Comparison of ENCODE assay signal across 17 cellular contexts in the genomic region with DNA sequence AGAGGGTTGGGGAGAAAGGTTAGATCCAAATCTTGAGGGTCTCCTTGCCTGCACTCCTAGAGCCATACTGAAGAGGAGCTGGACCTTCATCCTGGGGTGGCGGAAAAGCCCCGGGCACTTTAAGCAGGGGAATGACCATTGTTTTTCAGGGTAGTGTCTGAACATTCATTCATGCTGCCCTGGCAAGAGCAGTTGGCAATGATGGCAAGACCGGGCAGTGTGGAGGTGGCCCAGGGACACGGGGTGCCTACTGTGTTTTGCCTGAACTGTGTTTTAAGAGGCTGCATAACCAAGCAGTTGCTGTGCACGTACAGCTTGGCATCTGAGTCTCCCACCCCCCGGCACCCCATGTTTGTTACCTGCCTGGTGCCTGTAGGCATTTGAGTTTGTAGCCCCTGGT. TPM values are rescaled to one million over a fixed set of nuclear protein-coding genes. Genes with fewer than 3 reads are reported as not detected.
DNase-seq lines count a peak whose midpoint lies in the region; ATAC-seq and TF ChIP-seq lines count a peak whose summit lies in the region.
"Had no signal": no experiment of that assay in that cellular context is flagged by ENCODE, and none has a peak within 500 bp of the region (broad histone marks: within the 10 kb centered on the region; RNA-seq: fewer than 3 reads in every experiment).

No MANE protein-coding gene starts in this region.

- H3K27ac Mint-ChIP-seq in MCF 10A (ENCODE audit: low read depth, unreplicated experiment): no peak overlapping the region
- H3K27ac Mint-ChIP-seq: activated naive CD8-positive, alpha-beta T cell had no signal

- peaks cover 63% of the 10 kb centered on the region for H3K36me3 Mint-ChIP-seq in MCF 10A (ENCODE audit: insufficient read depth, unreplicated experiment)

- H3K4me3 Mint-ChIP-seq in MCF 10A (ENCODE audit: unreplicated experiment): no peak overlapping the region
- H3K4me3 Mint-ChIP-seq: activated CD4-positive, alpha-beta T cell treated with anti-CD3 and anti-CD28 coated beads, Interleukin-2, amount 10 ng/mL, durations not matched to agents 24 days and 14 days; activated naive CD8-positive, alpha-beta T cell had no signal

- DNase-seq in breast epithelium (ENCODE audit: low spot score in 2 of 2) (no peak), MCF 10A (ENCODE audit: unreplicated experiment) (no peak), left cardiac atrium (peak; percentile 11), psoas muscle (no peak), OCI-LY7 (ENCODE audit: low spot score) (no peak), SK-N-DZ (ENCODE audit: low spot score) (no peak), COR-L47 (lab: John Stamatoyannopoulos, UW) (no peak)
- DNase-seq: activated CD4-positive, alpha-beta T cell treated with anti-CD3 and anti-CD28 coated beads, Interleukin-2, amount 10 ng/mL, durations not matched to agents 24 days and 14 days; effector CD8-positive, alpha-beta T cell; KG1; NCI-H1092 treated with DMSO at 0.1 percent for 48 hours; NCI-H69; T1000 had no signal

- H3K9me2 ChIP-seq in OCI-LY7 (ENCODE audit: insufficient read depth, low read length): no peaks in the 10 kb centered on the region

- no peaks in the 10 kb centered on the region for H3K9me3 Mint-ChIP-seq in MCF 10A (ENCODE audit: unreplicated experiment)
- H3K9me3 Mint-ChIP-seq: activated CD4-positive, alpha-beta T cell treated with anti-CD3 and anti-CD28 coated beads, Interleukin-2, amount 10 ng/mL, durations not matched to agents 24 days and 14 days had no signal

- H3K27me3 ChIP-seq in breast epithelium (no peaks in the 10 kb centered on the region), psoas muscle (ENCODE audit: insufficient read depth in 3 of 3, low read length in 2 of 3) (no peaks in the 10 kb centered on the region)

- H3K27ac ChIP-seq in breast epithelium (peak overlapping the region; percentile 23 to 29), psoas muscle (peak overlapping the region; percentile 95), OCI-LY7 (ENCODE audit: low read depth, low read length, poor library complexity, severe bottlenecking) (no peak overlapping the region)
- H3K27ac ChIP-seq: C4-2B, SK-N-MC had no signal

- no peak for ATAC-seq in left cardiac atrium
- peak in 1 of 4 donors; percentile 10 for ATAC-seq in psoas muscle
- no peak for ATAC-seq in HG02588 (IDR thresholded peaks at IDR 0.05; ENCODE audit: unreplicated experiment)

- POLR2A ChIA-PET in MCF 10A (lab: Yijun Ruan, JAX): interaction anchor here (14.2 kb wide), 1 partner anchor 9 kb away, joined by 237 read pairs; a partner anchor contains a TSS
- POLR2A ChIA-PET in OCI-LY7 (lab: Charles Lee): interaction anchor here (0.6 to 1.1 kb wide), 4 partner anchors 12 to 76 kb away, joined by 3 to 8 read pairs (median 3); no protein-coding TSS in a partner anchor

- no peak for TF ChIP-seq POLR2A in breast epithelium (IDR thresholded peaks at IDR 0.05)

- no TSS peak for BruUV-seq in MCF 10A (replicated peaks; lab: Mats Ljungman, UMichigan)
- BruUV-seq in OCI-LY7 (replicated peaks; lab: Mats Ljungman, UMichigan): no TSS peak

- intact Hi-C loops in breast epithelium (cut with DNase I; ENCODE audit: low total_unique reads) (no loop called here), MCF 10A (cut with micrococcal nuclease) (no loop called here), left cardiac atrium (cut with DNase I) (no loop called here), psoas muscle (cut with DNase I) (no loop called here), OCI-LY7 (cut with micrococcal nuclease; ENCODE audit: unreplicated experiment) (no loop called here)

- CTCF ChIA-PET in MCF 10A (lab: Yijun Ruan, JAX) (interaction anchor here (0.5 kb wide), 1 partner anchor 186 kb away, joined by 4 read pairs; a partner anchor contains a TSS), OCI-LY7 (lab: Charles Lee; ENCODE audit: unreplicated experiment) (no interaction called here)

- no peaks in the 10 kb centered on the region; the same call in 1 of the 2 replicates for H4K20me1 ChIP-seq in OCI-LY7 (ENCODE audit: insufficient read depth, low read length)

- WGBS in psoas muscle, 3 donors: 37 to 43% (median 38%) methylated on average over 6 of the region's 6 CpGs

- peaks cover 53% of the 10 kb centered on the region; the same call in 1 of the 2 replicates for H3K79me2 ChIP-seq in OCI-LY7 (ENCODE audit: insufficient read depth, low read depth, low read length)

- H3K36me3 ChIP-seq in breast epithelium (no peaks in the 10 kb centered on the region), psoas muscle (ENCODE audit: insufficient read depth in 1 of 2, low read depth in 1 of 2) (peaks cover 0 to 18% of the 10 kb centered on the region in 2 donors), OCI-LY7 (ENCODE audit: insufficient read depth, low read length) (peaks cover 95% of the 10 kb centered on the region)

- no peak overlapping the region for H3K4me3 ChIP-seq in breast epithelium
- no peak overlapping the region for H3K4me3 ChIP-seq in psoas muscle
- no peak overlapping the region for H3K4me3 ChIP-seq in OCI-LY7 (ENCODE audit: low read depth, low read length, poor library complexity, severe bottlenecking)
- H3K4me3 ChIP-seq: SK-N-MC had no signal

- H3K4me1 Mint-ChIP-seq in MCF 10A (ENCODE audit: insufficient read depth, unreplicated experiment): peaks cover 15% of the 10 kb centered on the region

- no peak for TF ChIP-seq CTCF in breast epithelium (IDR thresholded peaks at IDR 0.05)
- TF ChIP-seq CTCF in MCF 10A (IDR thresholded peaks at IDR 0.05; ENCODE audit: unreplicated experiment): no peak
- no peak for TF ChIP-seq CTCF in psoas muscle (IDR thresholded peaks at IDR 0.05)
- no peak for TF ChIP-seq CTCF in OCI-LY7 (conservative IDR thresholded peaks at IDR 0.05; ENCODE audit: low read length)

- H3K27me3 Mint-ChIP-seq in MCF 10A (ENCODE audit: insufficient read depth, unreplicated experiment): no peaks in the 10 kb centered on the region
- H3K27me3 Mint-ChIP-seq: activated CD4-positive, alpha-beta T cell treated with anti-CD3 and anti-CD28 coated beads, Interleukin-2, amount 10 ng/mL, durations not matched to agents 24 days and 14 days; activated naive CD8-positive, alpha-beta T cell had no signal

- no peak overlapping the region for H2AFZ ChIP-seq in OCI-LY7 (ENCODE audit: low read length)

- no peak overlapping the region for H3K4me2 ChIP-seq in OCI-LY7 (ENCODE audit: low read length)

- no peaks in the 10 kb centered on the region for H3K9me3 ChIP-seq in breast epithelium
- H3K9me3 ChIP-seq in psoas muscle: no peaks in the 10 kb centered on the region
- no peaks in the 10 kb centered on the region for H3K9me3 ChIP-seq in OCI-LY7 (ENCODE audit: low read length)

- H3K4me1 ChIP-seq in breast epithelium (peaks cover 5 to 18% of the 10 kb centered on the region in 2 donors), psoas muscle (peaks cover 89% of the 10 kb centered on the region), OCI-LY7 (ENCODE audit: insufficient read depth, low read length, poor library complexity, severe bottlenecking) (peaks cover 50% of the 10 kb centered on the region)

RNA-seq across cellular contexts. Expression of a gene that starts 14.7 kb away (rescaled TPM):
- total RNA-seq in breast epithelium (10 to 100 TPM; 46.9 to 71.7 (median 59.5) TPM), MCF 10A (2022) (42.7 and 43.0 TPM in 2 replicates), left cardiac atrium (10 to 100 TPM; 66.1 to 80.6 TPM), psoas muscle (10 to 100 TPM; 24.9 to 36.2 (median 27.0) TPM), OCI-LY7 (2022) (160 and 177 TPM in 2 replicates)
- 10 to 100 TPM in 2 of 3 donors, 1 to 10 TPM in 1; 7.6 to 33.7 (median 18.2) TPM for polyA plus RNA-seq in psoas muscle
- total RNA-seq in OCI-LY7 (2014; rRNA removed; shearing (Covaris generic)): 72.4 and 96.0 TPM in 2 replicates
- polyA plus RNA-seq in SK-N-DZ (2014; cell fraction: cytosol; rRNA removed): 8.7 and 11.1 TPM in 2 replicates
- 63.1 and 85.4 TPM in 2 replicates for polyA plus RNA-seq in SK-N-DZ (2014; cell fraction: nucleus; rRNA removed)

RNA-seq across cellular contexts. Expression of a gene that starts 50.5 kb away (rescaled TPM):
- total RNA-seq in breast epithelium (10 to 100 TPM in 2 of 3 donors, 1 to 10 TPM in 1; 9.4 to 22.4 (median 15.4) TPM), MCF 10A (2022) (17.5 and 17.9 TPM in 2 replicates), left cardiac atrium (10 to 100 TPM; 10.8 to 13.0 TPM), psoas muscle (10 to 100 TPM; 13.0 to 19.4 (median 14.7) TPM), OCI-LY7 (2022) (59.5 and 68.6 TPM in 2 replicates)
- 10 to 100 TPM; 13.7 to 28.5 (median 15.5) TPM for polyA plus RNA-seq in psoas muscle
- total RNA-seq in OCI-LY7 (2014; rRNA removed; shearing (Covaris generic)): 72.5 and 90.8 TPM in 2 replicates
- 31.5 and 32.0 TPM in 2 replicates for polyA plus RNA-seq in SK-N-DZ (2014; cell fraction: cytosol; rRNA removed)
- polyA plus RNA-seq in SK-N-DZ (2014; cell fraction: nucleus; rRNA removed): 16.6 and 17.2 TPM in 2 replicates

RNA-seq across cellular contexts. Expression of a gene that starts 50.7 kb away (rescaled TPM):
- 10 to 100 TPM; 51.5 to 62.1 (median 60.3) TPM for total RNA-seq in breast epithelium
- 67.3 and 75.8 TPM in 2 replicates for total RNA-seq in MCF 10A (2022)
- total RNA-seq in left cardiac atrium: 10 to 100 TPM; 32.4 to 39.4 TPM
- 10 to 100 TPM; 61.9 to 93.5 (median 81.5) TPM for total RNA-seq in psoas muscle
- polyA plus RNA-seq in psoas muscle: 10 to 100 TPM; 53.6 to 88.7 (median 53.7) TPM
- total RNA-seq in OCI-LY7 (2014; rRNA removed; shearing (Covaris generic)): 86.0 and 87.2 TPM in 2 replicates
- 145 and 150 TPM in 2 replicates for total RNA-seq in OCI-LY7 (2022)
- polyA plus RNA-seq in SK-N-DZ (2014; cell fraction: cytosol; rRNA removed): 34.7 and 39.3 TPM in 2 replicates
- polyA plus RNA-seq in SK-N-DZ (2014; cell fraction: nucleus; rRNA removed): 32.1 and 56.8 TPM in 2 replicates
